Comparison of ENCODE assay signal across 1 cellular context in genomic region chr15:92810418-92811138, GRCh38.
TF ChIP-seq lines count a peak whose summit lies in the region.

No MANE protein-coding gene starts in this region.

TF ChIP-seq in IMR-90, 13 proteins besides CTCF, POLR2A, EP300 and RAD21 (continued from another document):
- TF ChIP-seq ELK1 (IDR thresholded peaks at IDR 0.05; ENCODE audit: borderline replicate concordance, low read depth, low read length): no peak
- no peak for TF ChIP-seq RFX5 (IDR thresholded peaks at IDR 0.05; ENCODE audit: low read depth, low read length)
- no peak for TF ChIP-seq MAZ (IDR thresholded peaks at IDR 0.05; ENCODE audit: borderline replicate concordance, low read depth, low read length)
- TF ChIP-seq MAFK (IDR thresholded peaks at IDR 0.05; ENCODE audit: low read depth, low read length): no peak
- no peak for TF ChIP-seq BHLHE40 (IDR thresholded peaks at IDR 0.05; ENCODE audit: low read depth, low read length)
- TF ChIP-seq NFE2L2 (IDR thresholded peaks at IDR 0.05; ENCODE audit: low read depth, low read length): no peak
- TF ChIP-seq CEBPB (IDR thresholded peaks at IDR 0.05; ENCODE audit: low read depth, low read length): no peak
- TF ChIP-seq SMC3 (IDR thresholded peaks at IDR 0.05; ENCODE audit: low read depth, low read length): no peak
- no peak for TF ChIP-seq USF2 (IDR thresholded peaks at IDR 0.05; ENCODE audit: low read depth, low read length)
- no peak for TF ChIP-seq RCOR1 (IDR thresholded peaks at IDR 0.05; ENCODE audit: insufficient replicate concordance, low read length)
- no peak for TF ChIP-seq FOS (IDR thresholded peaks at IDR 0.05; ENCODE audit: low read depth, low read length)
- no peak for TF ChIP-seq MXI1 (IDR thresholded peaks at IDR 0.05; ENCODE audit: borderline replicate concordance, low read depth, low read length)
TF ChIP-seq in IMR-90: peak in this region for 0.
